In the genomic region with DNA sequence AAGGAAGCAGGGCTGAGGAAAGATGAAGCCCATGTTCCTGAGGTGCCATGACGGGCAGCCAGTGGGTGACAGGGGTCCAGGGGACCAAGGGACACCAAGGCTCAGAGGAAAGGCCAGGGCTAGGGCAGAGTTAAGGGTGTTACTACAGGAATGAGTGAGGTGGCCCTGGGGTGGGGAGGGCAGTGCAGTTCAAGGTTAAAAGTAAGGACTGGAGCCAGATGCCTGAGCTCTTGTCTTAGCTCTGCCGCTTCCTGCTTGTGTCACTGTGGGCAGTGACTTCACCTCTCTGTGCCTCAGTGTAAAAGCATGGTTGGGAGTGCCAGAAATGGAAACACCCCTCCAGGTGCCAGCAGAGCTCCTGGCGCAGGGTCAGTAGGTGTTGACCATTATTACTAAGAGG, we compare ENCODE assay signal across 18 cellular contexts. TPM values are rescaled to one million over a fixed set of nuclear protein-coding genes. Genes with fewer than 3 reads are reported as not detected.
DNase-seq lines count a peak whose midpoint lies in the region; ATAC-seq and TF ChIP-seq lines count a peak whose summit lies in the region.
"Had no signal": no experiment of that assay in that cellular context is flagged by ENCODE, and none has a peak within 500 bp of the region (broad histone marks: within the 10 kb centered on the region; RNA-seq: fewer than 3 reads in every experiment).

No MANE protein-coding gene starts in this region.

- WGBS in right cardiac atrium = 95% methylated on average over 3 of the region's 3 CpGs
- 63% methylated on average over 3 of the region's 3 CpGs for WGBS in thymus

- peaks cover 36% of the 10 kb centered on the region for H3K36me3 Mint-ChIP-seq in activated CD4-positive, alpha-beta T cell treated with anti-CD3 and anti-CD28 coated beads, Interleukin-2, amount 10 ng/mL, durations not matched to agents 7 days and 5 days (ENCODE audit: low read depth)
- peaks cover 36% of the 10 kb centered on the region for H3K36me3 Mint-ChIP-seq in nephron progenitor cell (ENCODE audit: low read depth)

- H3K36me3 ChIP-seq in thymus (ENCODE audit: control insufficient read depth, insufficient read depth) = peaks cover 65% of the 10 kb centered on the region

- H3K9me3 ChIP-seq in right cardiac atrium (ENCODE audit: control insufficient read depth, low read length) (no peaks in the 10 kb centered on the region), thymus (ENCODE audit: control insufficient read depth) (no peaks in the 10 kb centered on the region)
- H3K9me3 ChIP-seq: A549, Caco-2 had no signal

- H3K4me3 ChIP-seq in right cardiac atrium (ENCODE audit: low read length) (no peak overlapping the region), thymus (ENCODE audit: low read length) (no peak overlapping the region)
- H3K4me3 ChIP-seq: A549, GM23338 had no signal

- intact Hi-C loops in Right ventricle myocardium inferior (cut with DNase I) (no loop called here), right cardiac atrium (cut with DNase I) (no loop called here)

- no peaks in the 10 kb centered on the region for H3K4me1 ChIP-seq in right cardiac atrium (ENCODE audit: control insufficient read depth, insufficient read depth, low read length)
- peaks cover 4% of the 10 kb centered on the region for H3K4me1 ChIP-seq in thymus (ENCODE audit: control insufficient read depth, insufficient read depth, low read length)
- H3K4me1 ChIP-seq: A549, Caco-2 had no signal

- no peaks in the 10 kb centered on the region for H3K27me3 Mint-ChIP-seq in activated CD4-positive, alpha-beta T cell treated with anti-CD3 and anti-CD28 coated beads, Interleukin-2, amount 10 ng/mL, durations not matched to agents 7 days and 5 days
- no peaks in the 10 kb centered on the region for H3K27me3 Mint-ChIP-seq in nephron progenitor cell (ENCODE audit: low read depth, poor library complexity)
- H3K27me3 Mint-ChIP-seq: CD4-positive, alpha-beta T cell had no signal

- ATAC-seq in Right ventricle myocardium inferior = no peak
- no peak for ATAC-seq in right cardiac atrium
- no peak for ATAC-seq in HG03378 (IDR thresholded peaks at IDR 0.05; ENCODE audit: unreplicated experiment)
- ATAC-seq: A549, GM23338 had no signal

- no peaks in the 10 kb centered on the region for H3K9me3 Mint-ChIP-seq in activated CD4-positive, alpha-beta T cell treated with anti-CD3 and anti-CD28 coated beads, Interleukin-2, amount 10 ng/mL, durations not matched to agents 7 days and 5 days
- H3K9me3 Mint-ChIP-seq in nephron progenitor cell = no peaks in the 10 kb centered on the region
- H3K9me3 Mint-ChIP-seq: CD4-positive, alpha-beta T cell; GM23338 had no signal

- no peak for DNase-seq in activated CD4-positive, alpha-beta T cell treated with anti-CD3 and anti-CD28 coated beads, Interleukin-2, amount 10 ng/mL, durations not matched to agents 7 days and 5 days
- DNase-seq in activated CD4-positive, alpha-beta T cell treated with anti-CD3 and anti-CD28 coated beads, Interleukin-2, amount 50 U/mL, for 1 hour = no peak
- peak; percentile 34 for DNase-seq in Right ventricle myocardium inferior (ENCODE audit: missing footprints)
- no peak for DNase-seq in right cardiac atrium
- no peak for DNase-seq in nephron progenitor cell
- DNase-seq: AML-193; Caco-2; CD4-positive, alpha-beta T cell; DMS79; GDM1; HCEC 1CT had no signal

- POLR2A ChIA-PET in activated CD4-positive, alpha-beta T cell treated with anti-CD3 and anti-CD28 coated beads, Interleukin-2, amount 10 ng/mL, durations not matched to agents 7 days and 5 days (lab: Charles Lee) = no interaction called here

- TF ChIP-seq CTCF in nephron progenitor cell (IDR thresholded peaks at IDR 0.05) = no peak

- H3K27ac ChIP-seq in right cardiac atrium (ENCODE audit: low read length) = no peak overlapping the region
- H3K27ac ChIP-seq in thymus (ENCODE audit: low read depth) = peak overlapping the region; percentile 38
- H3K27ac ChIP-seq: 22Rv1, A549, C4-2B had no signal

- H3K27me3 ChIP-seq in right cardiac atrium (ENCODE audit: control insufficient read depth, insufficient read depth) (no peaks in the 10 kb centered on the region), thymus (ENCODE audit: control insufficient read depth, insufficient read depth) (no peaks in the 10 kb centered on the region)

- no peak overlapping the region for H3K4me3 Mint-ChIP-seq in activated CD4-positive, alpha-beta T cell treated with anti-CD3 and anti-CD28 coated beads, Interleukin-2, amount 10 ng/mL, durations not matched to agents 7 days and 5 days
- H3K4me3 Mint-ChIP-seq in nephron progenitor cell = no peak overlapping the region
- H3K4me3 Mint-ChIP-seq: CD4-positive, alpha-beta T cell; GM23338 had no signal

- CTCF ChIA-PET in activated CD4-positive, alpha-beta T cell treated with anti-CD3 and anti-CD28 coated beads, Interleukin-2, amount 10 ng/mL, durations not matched to agents 7 days and 5 days (lab: Charles Lee) = interaction anchor here (1.0 to 1.3 kb wide), 2 partner anchors 8 to 56 kb away, joined by 3 to 4 read pairs; no protein-coding TSS in a partner anchor

- H3K4me1 Mint-ChIP-seq in activated CD4-positive, alpha-beta T cell treated with anti-CD3 and anti-CD28 coated beads, Interleukin-2, amount 10 ng/mL, durations not matched to agents 7 days and 5 days = peaks cover 6% of the 10 kb centered on the region
- peaks cover 21% of the 10 kb centered on the region for H3K4me1 Mint-ChIP-seq in nephron progenitor cell

- H3K27ac Mint-ChIP-seq in activated CD4-positive, alpha-beta T cell treated with anti-CD3 and anti-CD28 coated beads, Interleukin-2, amount 10 ng/mL, durations not matched to agents 7 days and 5 days = peak overlapping the region; percentile 13
- peak overlapping the region; percentile 45 for H3K27ac Mint-ChIP-seq in nephron progenitor cell
- H3K27ac Mint-ChIP-seq: CD4-positive, alpha-beta T cell; GM23338 had no signal

RNA-seq across cellular contexts. Expression of a gene that starts 4.9 kb away (rescaled TPM):
- 1 to 10 TPM in 1 of 2 experiments, under 1 TPM in 1; 0.84 to 1.9 TPM for total RNA-seq in activated CD4-positive, alpha-beta T cell treated with anti-CD3 and anti-CD28 coated beads, Interleukin-2, amount 10 ng/mL, durations not matched to agents 7 days and 5 days
- total RNA-seq in Right ventricle myocardium inferior = 0.68 TPM
- total RNA-seq in right cardiac atrium = 1 to 10 TPM in 1 of 4 donors, under 1 TPM in 2, not detected in 1; 0.41 to 1.0 (median 0.59) TPM
- polyA plus RNA-seq in right cardiac atrium = 0.77 TPM
- 1.5 TPM for polyA plus RNA-seq in thymus
- total RNA-seq: Daoy had no signal

RNA-seq across cellular contexts. Expression of a gene that starts 7.8 kb away (rescaled TPM):
- total RNA-seq in activated CD4-positive, alpha-beta T cell treated with anti-CD3 and anti-CD28 coated beads, Interleukin-2, amount 10 ng/mL, durations not matched to agents 7 days and 5 days = 100 to 1,000 TPM; 100 to 112 TPM
- 51.5 TPM for total RNA-seq in Right ventricle myocardium inferior
- total RNA-seq in right cardiac atrium = 10 to 100 TPM; 52.0 to 57.9 (median 54.2) TPM
- polyA plus RNA-seq in right cardiac atrium = 50.9 TPM
- polyA plus RNA-seq in thymus = 57.1 TPM

RNA-seq across cellular contexts. Expression of a gene that starts 11.5 kb away (rescaled TPM):
- total RNA-seq in activated CD4-positive, alpha-beta T cell treated with anti-CD3 and anti-CD28 coated beads, Interleukin-2, amount 10 ng/mL, durations not matched to agents 7 days and 5 days = 100 to 1,000 TPM; 429 to 474 TPM
- total RNA-seq in Right ventricle myocardium inferior = 1,537 TPM
- total RNA-seq in right cardiac atrium = 1,000 to 10,000 TPM in 3 of 4 donors, 100 to 1,000 TPM in 1; 899 to 1,285 (median 1,111) TPM
- 3,084 TPM for polyA plus RNA-seq in right cardiac atrium
- polyA plus RNA-seq in thymus = 656 TPM

RNA-seq across cellular contexts. Expression of a gene that starts 24.1 kb away (rescaled TPM):
- 10 to 100 TPM; 52.2 to 57.9 TPM for total RNA-seq in activated CD4-positive, alpha-beta T cell treated with anti-CD3 and anti-CD28 coated beads, Interleukin-2, amount 10 ng/mL, durations not matched to agents 7 days and 5 days
- total RNA-seq in Right ventricle myocardium inferior (5.2 TPM), right cardiac atrium (1 to 10 TPM; 3.1 to 5.6 (median 4.8) TPM)
- polyA plus RNA-seq in right cardiac atrium (4.5 TPM), thymus (22.8 TPM)

RNA-seq across cellular contexts. Expression of a gene that starts 29.7 kb away (rescaled TPM):
- total RNA-seq in activated CD4-positive, alpha-beta T cell treated with anti-CD3 and anti-CD28 coated beads, Interleukin-2, amount 10 ng/mL, durations not matched to agents 7 days and 5 days = under 1 TPM; 0.37 TPM
- total RNA-seq in Right ventricle myocardium inferior = not detected
- not detected for total RNA-seq in right cardiac atrium
- polyA plus RNA-seq in right cardiac atrium = not detected
- polyA plus RNA-seq in thymus = 0.94 TPM
- total RNA-seq: Caco-2, Daoy had no signal
